Comparison of ENCODE assay signal across 8 cellular contexts in genomic region chr12:64802180-64802775, GRCh38. TPM values are rescaled to one million over a fixed set of nuclear protein-coding genes. Genes with fewer than 3 reads are reported as not detected.
DNase-seq lines count a peak whose midpoint lies in the region; ATAC-seq and TF ChIP-seq lines count a peak whose summit lies in the region.
"Not testable (repeated sequence)": the region's sequence is repeated elsewhere in the genome, so short reads cannot be mapped to it uniquely, and the experiment has no call there.

No MANE protein-coding gene starts in this region.

- ATAC-seq in HG02623 (IDR thresholded peaks at IDR 0.05; ENCODE audit: unreplicated experiment), result peak; percentile 71
- peak in 3 of 4 experiments; percentile 45 for ATAC-seq in T-cell (replicated peaks in 1 of 4)
- ATAC-seq in gastroesophageal sphincter, result peak; percentile 50

- peak; percentile 60 for TF ChIP-seq RAD21 in neural cell (conservative IDR thresholded peaks at IDR 0.05)

- in situ Hi-C loops in transverse colon (cut with MboI; ENCODE audit: low pct_ligation_motif_present in 1 of 4, low pct_unique_long_range_greater_than_20kb in 1 of 4, low sequenced_read_pairs in 3 of 4), result loop anchor here in 1 of 4 donors (25.0 kb wide), 1 partner anchor 310 kb away; the partner anchor contains the start of gene WIF1

- H3K4me2 ChIP-seq in neural cell (ENCODE audit: low read length), result not testable (repeated sequence)

- not testable (repeated sequence) for H3K27ac ChIP-seq in gastroesophageal sphincter; neural cell (ENCODE audit: low read length); transverse colon

- H3K4me1 ChIP-seq in gastroesophageal sphincter, transverse colon: not testable (repeated sequence)

- not testable (repeated sequence) for H3F3A ChIP-seq in neural cell (ENCODE audit: insufficient read depth, low read length, poor library complexity, severe bottlenecking)

- not testable (repeated sequence) for H3K9me2 ChIP-seq in neural cell (ENCODE audit: insufficient read depth, low read length)

- peaks cover 29% of the 10 kb centered on the region for H3K27me3 ChIP-seq in gastroesophageal sphincter
- not testable (repeated sequence) for H3K27me3 ChIP-seq in neural cell (ENCODE audit: insufficient read depth, low read depth, low read length); transverse colon

- DNase-seq in ELR (ENCODE audit: low read depth) (peak; percentile 49), NCI-H1694 (lab: John Stamatoyannopoulos, UW) (peak; percentile 75), T-cell (peak in 24 of 34 experiments; percentile 13 to 53 (median 38)), transverse colon (peak; percentile 58)
- DNase-seq in activated naive CD4-positive, alpha-beta T cell treated with anti-CD3 and anti-CD28 coated beads, Interleukin-2, amount 10 ng/mL, durations not matched to agents 7 days and 5 days, result peak; percentile 67

- POLR2A ChIA-PET in T-cell (lab: Charles Lee), result not testable (repeated sequence)

- TF ChIP-seq CTCF in gastroesophageal sphincter (IDR thresholded peaks at IDR 0.05) (peak; percentile 32 to 84 (median 50)), neural cell (IDR thresholded peaks at IDR 0.05; ENCODE audit: poor library complexity, severe bottlenecking) (peak; percentile 67), transverse colon (IDR thresholded peaks at IDR 0.05) (peak; percentile 48 to 91 (median 84))

- peaks cover 47 to 52% of the 10 kb centered on the region in 2 donors for H3K27me3 Mint-ChIP-seq in T-cell
- H3K27me3 Mint-ChIP-seq in activated naive CD4-positive, alpha-beta T cell treated with anti-CD3 and anti-CD28 coated beads, Interleukin-2, amount 10 ng/mL, durations not matched to agents 7 days and 5 days, result peaks cover 28% of the 10 kb centered on the region

- TF ChIP-seq POLR2A in gastroesophageal sphincter (IDR thresholded peaks at IDR 0.05); transverse colon (IDR thresholded peaks at IDR 0.05): not testable (repeated sequence)

- H3K36me3 Mint-ChIP-seq in T-cell; activated naive CD4-positive, alpha-beta T cell treated with anti-CD3 and anti-CD28 coated beads, Interleukin-2, amount 10 ng/mL, durations not matched to agents 7 days and 5 days: not testable (repeated sequence)

- H3K9ac ChIP-seq in neural cell (ENCODE audit: low read length), result not testable (repeated sequence)

- H2AFZ ChIP-seq in neural cell (ENCODE audit: low read depth, low read length), result not testable (repeated sequence)

- TF ChIP-seq EP300 in gastroesophageal sphincter (IDR thresholded peaks at IDR 0.05); neural cell (conservative IDR thresholded peaks at IDR 0.05; ENCODE audit: poor library complexity, severe bottlenecking); transverse colon (IDR thresholded peaks at IDR 0.05; ENCODE audit: low read depth): not testable (repeated sequence)

- not testable (repeated sequence) for H3K79me2 ChIP-seq in neural cell (replicated peaks; ENCODE audit: insufficient read depth, low read length)

- not testable (repeated sequence) for H3K27ac Mint-ChIP-seq in T-cell; activated naive CD4-positive, alpha-beta T cell treated with anti-CD3 and anti-CD28 coated beads, Interleukin-2, amount 10 ng/mL, durations not matched to agents 7 days and 5 days

- not testable (repeated sequence) for H3K9me3 Mint-ChIP-seq in T-cell; activated naive CD4-positive, alpha-beta T cell treated with anti-CD3 and anti-CD28 coated beads, Interleukin-2, amount 10 ng/mL, durations not matched to agents 7 days and 5 days

- intact Hi-C loops in transverse colon (cut with DNase I; ENCODE audit: low total_unique reads), result not testable (repeated sequence)

- H4K20me1 ChIP-seq in neural cell (ENCODE audit: insufficient read depth), result not testable (repeated sequence)

- not testable (repeated sequence) for H3K9me3 ChIP-seq in gastroesophageal sphincter; neural cell (ENCODE audit: low read length); transverse colon

- CTCF ChIA-PET in T-cell (lab: Charles Lee), result interaction anchor here (0.7 to 1.2 kb wide), 6 partner anchors 9 to 1120 kb away, joined by 3 to 5 read pairs (median 4); partner anchors contain the start of gene LEMD3 (in 1 of the 2)
- CTCF ChIA-PET in activated naive CD4-positive, alpha-beta T cell treated with anti-CD3 and anti-CD28 coated beads, Interleukin-2, amount 10 ng/mL, durations not matched to agents 7 days and 5 days (lab: Charles Lee), result interaction anchor here (0.6 to 2.5 kb wide), 16 partner anchors 10 to 1329 kb away, joined by 3 to 11 read pairs (median 3); no protein-coding TSS in a partner anchor

- H3K4me3 Mint-ChIP-seq in T-cell; activated naive CD4-positive, alpha-beta T cell treated with anti-CD3 and anti-CD28 coated beads, Interleukin-2, amount 10 ng/mL, durations not matched to agents 7 days and 5 days: not testable (repeated sequence)

- not testable (repeated sequence) for H3K36me3 ChIP-seq in gastroesophageal sphincter; neural cell (ENCODE audit: insufficient read depth, low read length); transverse colon

- not testable (repeated sequence) for H3K4me3 ChIP-seq in gastroesophageal sphincter; neural cell (ENCODE audit: low read length); transverse colon

- WGBS in gastroesophageal sphincter (ENCODE audit: low coverage in 1 of 2), 2 donors, result 0 to 28% methylated on average over 5 to 6 of the region's 8 CpGs
- WGBS in transverse colon (ENCODE audit: low coverage in 1 of 2), 2 donors, result 37 to 57% methylated on average over 4 to 8 of the region's 8 CpGs

- H3K4me1 Mint-ChIP-seq in T-cell; activated naive CD4-positive, alpha-beta T cell treated with anti-CD3 and anti-CD28 coated beads, Interleukin-2, amount 10 ng/mL, durations not matched to agents 7 days and 5 days: not testable (repeated sequence)

TF ChIP-seq in neural cell, 6 proteins besides CTCF, POLR2A, EP300 and RAD21:
- TF ChIP-seq SMC3 (conservative IDR thresholded peaks at IDR 0.05; ENCODE audit: poor library complexity), result peak; percentile 60

RNA-seq across cellular contexts. Expression of gene TBC1D30, which starts 22.2 kb away (rescaled TPM):
- under 1 TPM; 0.07 to 0.73 (median 0.41) TPM for total RNA-seq in T-cell
- total RNA-seq in gastroesophageal sphincter, result 1 to 10 TPM in 3 of 4 donors, under 1 TPM in 1; 0.35 to 6.7 (median 2.5) TPM
- 16.5 and 17.6 TPM in 2 replicates for polyA plus RNA-seq in neural cell
- 67.3 and 69.1 TPM in 2 replicates for polyA minus RNA-seq in neural cell
- 1 to 10 TPM in 3 of 4 donors, under 1 TPM in 1; 0.37 to 9.4 (median 6.5) TPM for total RNA-seq in transverse colon

RNA-seq across cellular contexts. Expression of gene GNS, which starts 43.1 kb away (rescaled TPM):
- 10 to 100 TPM; 22.9 to 29.4 (median 25.5) TPM for total RNA-seq in T-cell
- 100 to 1,000 TPM in 1 of 4 donors, 10 to 100 TPM in 3; 69.3 to 116 (median 89.7) TPM for total RNA-seq in gastroesophageal sphincter
- polyA plus RNA-seq in neural cell, result 33.6 and 39.0 TPM in 2 replicates
- polyA minus RNA-seq in neural cell, result 56.5 and 63.8 TPM in 2 replicates
- total RNA-seq in transverse colon, result 10 to 100 TPM; 22.3 to 67.0 (median 48.3) TPM
